Comparison of ENCODE assay signal across 8 cellular contexts in the genomic region with DNA sequence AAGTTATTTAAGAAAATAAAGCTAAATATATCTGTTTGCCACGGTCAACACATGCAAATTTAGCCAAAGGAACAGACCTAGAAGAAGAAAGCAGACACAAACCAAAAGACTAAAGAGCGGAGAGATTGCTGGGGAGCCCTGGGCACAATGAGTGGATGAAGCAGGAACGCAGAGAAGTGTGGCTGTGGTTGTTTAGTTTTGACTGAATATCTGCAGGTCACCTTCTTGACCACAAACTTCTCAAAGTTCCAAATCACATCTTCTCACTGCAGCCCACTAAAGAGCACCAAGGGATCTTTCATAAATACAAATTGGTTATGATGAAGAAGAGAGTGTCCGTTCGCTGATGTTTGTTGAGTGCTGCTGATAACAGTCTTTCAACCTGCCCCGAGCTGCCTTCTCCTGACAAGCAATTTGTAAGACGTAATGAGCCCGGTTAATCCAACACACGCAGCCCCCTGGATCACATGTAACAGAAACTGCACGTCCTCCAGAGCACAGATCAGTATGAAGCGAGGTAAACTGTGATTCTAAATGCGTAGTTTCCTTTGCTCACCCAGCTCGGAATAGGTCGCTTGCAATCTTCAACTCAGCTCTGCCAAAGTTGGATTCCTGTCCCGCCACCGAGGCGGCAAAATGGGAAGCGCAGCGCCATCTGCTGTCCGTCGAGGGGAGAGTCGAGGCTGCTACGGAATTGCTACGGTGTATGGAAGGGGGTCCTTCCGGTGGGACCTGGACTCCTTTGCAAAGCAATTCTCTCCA.
A peak's percentile ranks its signal among the peaks of the same experiment; 100 is the strongest.
DNase-seq lines count a peak whose midpoint lies in the region; ATAC-seq and TF ChIP-seq lines count a peak whose summit lies in the region.

No MANE protein-coding gene starts in this region.

- H3K9me3 Mint-ChIP-seq in chondrocyte (ENCODE audit: low read depth) = no peaks in the 10 kb centered on the region

- DNase-seq in SIG-M5 treated with dmso at 0.1 percent for 504 hours (lab: John Stamatoyannopoulos, UW; ENCODE audit: unreplicated experiment) (peak; percentile 65), SIG-M5 (lab: John Stamatoyannopoulos, UW) (no peak), NCI-H2081 (lab: John Stamatoyannopoulos, UW) (peak; percentile 55 to 70), chondrocyte (ENCODE audit: low spot score) (no peak), left lobe of liver (ENCODE audit: low spot score) (peak; percentile 77)
- peak; percentile 66 for DNase-seq in activated CD4-positive, CD25-positive, alpha-beta regulatory T cell treated with anti-CD3 and anti-CD28 coated beads, Interleukin-2, amount 50 U/mL, for 72 hours
- peak; percentile 76 to 79 for DNase-seq in stimulated activated CD4-positive, alpha-beta T cell treated with anti-CD3 and anti-CD28 coated beads, Interleukin-2, amount 100 ng/mL, for 24 hours

- no peaks in the 10 kb centered on the region for H3K36me3 Mint-ChIP-seq in chondrocyte (ENCODE audit: low read depth)

- ATAC-seq in HG02938 (IDR thresholded peaks at IDR 0.05; ENCODE audit: unreplicated experiment) (peak; percentile 90), left lobe of liver (peak; percentile 99)

- peak overlapping the region; percentile 66 for H3K4me3 Mint-ChIP-seq in chondrocyte (ENCODE audit: unreplicated experiment)

- H3K27me3 Mint-ChIP-seq in chondrocyte (ENCODE audit: low read depth) = no peaks in the 10 kb centered on the region

- H3K4me1 Mint-ChIP-seq in chondrocyte (ENCODE audit: low read depth) = peaks cover 14% of the 10 kb centered on the region

- TF ChIP-seq CTCF in chondrocyte (IDR thresholded peaks at IDR 0.05) = peak; percentile 100

- H3K27ac Mint-ChIP-seq in chondrocyte (ENCODE audit: unreplicated experiment) = no peak overlapping the region

Comparison
In these comparisons a context has a peak if more than half of its experiments do, and no peak if none do; other contexts are left out.
1. DNase-seq: peak in SIG-M5 treated with dmso at 0.1 percent for 504 hours (single experiment), NCI-H2081 (2 of 2), activated CD4-positive, CD25-positive, alpha-beta regulatory T cell treated with anti-CD3 and anti-CD28 coated beads, Interleukin-2, amount 50 U/mL, for 72 hours (single experiment), left lobe of liver (single experiment) and stimulated activated CD4-positive, alpha-beta T cell treated with anti-CD3 and anti-CD28 coated beads, Interleukin-2, amount 100 ng/mL, for 24 hours (2 of 2); none in SIG-M5 (single experiment) and chondrocyte (single experiment).